Comparison of ENCODE assay signal across 19 cellular contexts in the genomic region with DNA sequence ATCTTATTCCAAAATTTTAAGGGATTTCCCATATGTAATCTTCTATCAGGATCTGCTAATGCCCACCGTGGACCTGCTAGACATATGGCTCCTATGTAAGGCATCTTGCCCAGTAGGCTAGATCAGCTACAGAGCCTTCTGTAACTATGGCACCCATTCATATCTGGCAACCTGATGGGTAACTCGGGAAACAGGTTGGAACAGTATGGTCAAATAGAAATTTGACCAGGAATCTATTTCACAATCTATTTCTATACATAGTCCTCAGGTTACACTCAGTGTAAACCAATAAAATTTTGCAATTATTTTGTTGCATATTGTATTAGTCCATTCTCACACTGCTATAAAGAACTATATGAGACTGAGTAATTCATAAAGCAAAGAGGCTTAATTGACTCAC.
DNase-seq lines count a peak whose midpoint lies in the region; ATAC-seq, FAIRE-seq and TF ChIP-seq lines count a peak whose summit lies in the region.
"Had no signal": no experiment of that assay in that cellular context is flagged by ENCODE, and none has a peak within 500 bp of the region (broad histone marks: within the 10 kb centered on the region; RNA-seq: fewer than 3 reads in every experiment).

No MANE protein-coding gene starts in this region.

- peaks cover 31% of the 10 kb centered on the region; the same call in 1 of the 2 replicates for H3K9me3 ChIP-seq in HepG2 (ENCODE audit: low read length)
- H3K9me3 ChIP-seq in right lobe of liver: no peaks in the 10 kb centered on the region
- no peaks in the 10 kb centered on the region for H3K9me3 ChIP-seq in prostate gland
- H3K9me3 ChIP-seq: Caco-2 had no signal

- FAIRE-seq in HepG2 (lab: Jason Lieb, UNC): no peak
- FAIRE-seq: G401.6, GM12892, GM19239, H1 had no signal

- no peak for ATAC-seq in HepG2
- ATAC-seq in right lobe of liver: no peak
- no peak for ATAC-seq in HG02798 (IDR thresholded peaks at IDR 0.05; ENCODE audit: poor library complexity, unreplicated experiment)
- ATAC-seq in GM18868 (IDR thresholded peaks at IDR 0.05; ENCODE audit: unreplicated experiment): no peak
- ATAC-seq: CD8-positive, alpha-beta T cell had no signal

- H3K4me3 ChIP-seq in HepG2 (replicated peaks in 1 of 3; ENCODE audit: insufficient read depth in 1 of 3, low read depth in 2 of 3, low read length in 3 of 3): no peak overlapping the region
- no peak overlapping the region for H3K4me3 ChIP-seq in right lobe of liver
- H3K4me3 ChIP-seq in LNCaP clone FGC (ENCODE audit: low read depth, low read length): no peak overlapping the region
- H3K4me3 ChIP-seq in prostate gland: no peak overlapping the region
- H3K4me3 ChIP-seq: GM23248 had no signal

- whole genome bisulfite sequencing in HepG2 (ENCODE audit: low lambda C conversion rate): 3% methylated on average over 2 of the region's 2 CpGs
- 53% methylated on average over 2 of the region's 2 CpGs for WGBS in right lobe of liver (ENCODE audit: insufficient coverage, low coverage, low lambda C conversion rate, missing lambda C conversion rate)
- 47% methylated on average over 2 of the region's 2 CpGs for WGBS in prostate gland

- TF ChIP-seq CTCF in HepG2 (CRISPR knock-in tag; IDR thresholded peaks at IDR 0.05) (no peak), right lobe of liver (IDR thresholded peaks at IDR 0.05) (no peak), LNCaP clone FGC (IDR thresholded peaks at IDR 0.05; ENCODE audit: control insufficient read depth, extremely low read depth, insufficient read depth) (no peak), prostate gland (IDR thresholded peaks at IDR 0.05) (no peak)

- no peak overlapping the region for H2AFZ ChIP-seq in HepG2 (ENCODE audit: low read length)
- H2AFZ ChIP-seq: GM23248 had no signal

- H3K4me1 ChIP-seq in HepG2 (ENCODE audit: insufficient read depth, low read length) (no peaks in the 10 kb centered on the region), right lobe of liver (no peaks in the 10 kb centered on the region), prostate gland (replicated peaks) (no peaks in the 10 kb centered on the region)
- H3K4me1 ChIP-seq: Caco-2 had no signal

- H4K20me1 ChIP-seq in HepG2 (ENCODE audit: insufficient read depth, low read length): no peaks in the 10 kb centered on the region

- CTCF ChIA-PET in HepG2 (lab: Yijun Ruan, JAX; ENCODE audit: low intra/inter-chr PET ratio, low total read pairs): no interaction called here

- intact Hi-C loops in HepG2 (cut with micrococcal nuclease; ENCODE audit: unreplicated experiment): no loop called here
- intact Hi-C loops in right lobe of liver (cut with DNase I): no loop called here
- intact Hi-C loops in prostate gland (cut with DNase I): no loop called here

- no peak for TF ChIP-seq POLR2A in HepG2 (IDR thresholded peaks at IDR 0.05; ENCODE audit: insufficient read depth in 1 of 2, low read depth in 2 of 2, low read length in 2 of 2)
- no peak for TF ChIP-seq POLR2A in right lobe of liver (IDR thresholded peaks at IDR 0.05)
- TF ChIP-seq POLR2A in prostate gland (IDR thresholded peaks at IDR 0.05): no peak

- no TSS peak for BruUV-seq in HepG2 (replicated peaks; lab: Mats Ljungman, UMichigan)

- no peak overlapping the region for H3K9ac ChIP-seq in HepG2 (ENCODE audit: insufficient read depth, low read depth, low read length)
- H3K9ac ChIP-seq: GM23248 had no signal

- H3K27me3 ChIP-seq in HepG2 (ENCODE audit: control insufficient read depth in 1 of 2, insufficient read depth in 2 of 2, low read length in 2 of 2) (no peaks in the 10 kb centered on the region), right lobe of liver (no peaks in the 10 kb centered on the region), prostate gland (replicated peaks; ENCODE audit: insufficient read depth) (no peaks in the 10 kb centered on the region)

- no peak for DNase-seq in HepG2 (ENCODE audit: low spot score)
- no peak for DNase-seq in right lobe of liver
- DNase-seq in LNCaP clone FGC (ENCODE audit: low read depth): peak; percentile 90
- DNase-seq in prostate gland (ENCODE audit: low spot score): peak; percentile 13
- DNase-seq: C1 segment of cervical spinal cord; Caco-2; CD4-positive, CD25-positive, alpha-beta regulatory T cell; CD8-positive, alpha-beta T cell; DMS153; DND-41; GM23248; H7; HCEC 1CT had no signal

- no peaks in the 10 kb centered on the region for H3K36me3 ChIP-seq in HepG2 (replicated peaks in 1 of 2; ENCODE audit: control insufficient read depth in 1 of 2, insufficient read depth in 2 of 2, low read length in 2 of 2)
- no peaks in the 10 kb centered on the region for H3K36me3 ChIP-seq in right lobe of liver
- no peaks in the 10 kb centered on the region for H3K36me3 ChIP-seq in prostate gland

- H3K27ac ChIP-seq in HepG2 (ENCODE audit: extremely low read length, insufficient read depth, low read length) (no peak overlapping the region), right lobe of liver (no peak overlapping the region), prostate gland (no peak overlapping the region)
- H3K27ac ChIP-seq: GM23248 had no signal

- no peak for TF ChIP-seq EP300 in HepG2 (IDR thresholded peaks at IDR 0.05; ENCODE audit: low read depth in 2 of 2, low read length in 2 of 2)
- no peak for TF ChIP-seq EP300 in HepG2 (CRISPR knock-in tag; IDR thresholded peaks at IDR 0.05; ENCODE audit: borderline replicate concordance)

- no peak overlapping the region for H3K4me2 ChIP-seq in HepG2 (ENCODE audit: low read depth, low read length)

- POLR2A ChIA-PET in HepG2 (lab: Yijun Ruan, JAX): no interaction called here

- no peak for TF ChIP-seq RAD21 in HepG2 (CRISPR knock-in tag; IDR thresholded peaks at IDR 0.05)

- in situ Hi-C loops in HepG2 (cut with HindIII; ENCODE audit: extremely low pct_ligation_motif_present, low pct_unique_long_range_greater_than_20kb): no loop called here

- no peaks in the 10 kb centered on the region for H3K79me2 ChIP-seq in HepG2 (ENCODE audit: insufficient read depth, low read length)

TF ChIP-seq in HepG2, 621 proteins besides CTCF, POLR2A, EP300 and RAD21:
- TF ChIP-seq, protein P1, sequence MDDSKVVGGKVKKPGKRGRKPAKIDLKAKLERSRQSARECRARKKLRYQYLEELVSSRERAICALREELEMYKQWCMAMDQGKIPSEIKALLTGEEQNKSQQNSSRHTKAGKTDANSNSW (CRISPR knock-in tag; IDR thresholded peaks at IDR 0.05; ENCODE audit: borderline replicate concordance): no peak
- peak; percentile 24; the same call in 1 of the 2 replicates for TF ChIP-seq CEBPB (IDR thresholded peaks at IDR 0.05; ENCODE audit: borderline replicate concordance, low read depth, low read length)

Comparison
In these comparisons a context has a peak if more than half of its experiments do, and no peak if none do; other contexts are left out.
1. DNase-seq: peak in LNCaP clone FGC (single experiment) and prostate gland (single experiment); none in HepG2 (single experiment) and right lobe of liver (0 of 3).